Comparison of ENCODE assay signal across 8 cellular contexts in the genomic region with DNA sequence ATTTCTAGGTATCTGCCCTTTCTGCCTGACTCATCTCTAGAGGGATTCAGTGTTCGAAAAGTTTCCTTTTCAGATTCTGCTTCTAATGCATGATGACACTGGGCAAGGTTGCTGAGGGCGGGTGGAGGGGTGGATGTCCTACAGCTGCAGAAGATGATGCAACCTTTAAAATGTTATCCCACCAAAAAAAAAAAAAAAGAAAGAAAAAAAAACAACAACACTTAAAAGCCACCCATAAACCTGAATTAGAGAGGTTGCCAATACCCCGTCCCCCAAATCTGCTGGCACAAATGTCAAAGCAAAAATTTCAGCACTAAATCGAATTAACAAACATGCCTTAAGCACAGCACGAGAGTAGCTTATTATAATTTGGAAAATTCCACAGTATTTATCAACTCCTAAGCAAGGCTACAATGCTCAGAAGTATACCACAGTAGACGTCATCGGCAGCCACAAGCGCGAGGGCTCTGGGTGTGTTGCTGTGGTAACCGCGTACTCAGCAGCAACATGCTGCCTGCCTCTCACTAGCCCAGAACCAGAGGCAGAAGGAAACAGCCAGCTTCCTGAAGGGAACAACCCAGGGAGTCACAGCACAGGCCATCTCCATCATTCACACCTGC.
A peak's percentile ranks its signal among the peaks of the same experiment; 100 is the strongest.
DNase-seq lines count a peak whose midpoint lies in the region; ATAC-seq, FAIRE-seq and TF ChIP-seq lines count a peak whose summit lies in the region.

No MANE protein-coding gene starts in this region.

- no peak overlapping the region for H3K14ac ChIP-seq in H1 (ENCODE audit: insufficient read length)

- H3K36me3 ChIP-seq in H1 (ENCODE audit: control insufficient read depth in 2 of 4, insufficient read depth in 4 of 4, low read length in 3 of 4): no peaks in the 10 kb centered on the region
- H3K36me3 ChIP-seq in naive thymus-derived CD4-positive, alpha-beta T cell (ENCODE audit: control insufficient read depth in 2 of 3, insufficient read depth in 3 of 3, low read length in 3 of 3): peaks cover 0 to 14% (median 4%) of the 10 kb centered on the region in 3 experiments

- 0 out of 2 replicates have a peak overlapping the region, but pooled peaks have one; percentile 17 for H2BK12ac ChIP-seq in H1 (ENCODE audit: low read depth, low read length)

- H4K20me1 ChIP-seq in H1 (replicated peaks in 1 of 2; ENCODE audit: control insufficient read depth in 1 of 2, insufficient read depth in 2 of 2, low read length in 2 of 2): no peaks in the 10 kb centered on the region

- 67% methylated on average over 11 of the region's 11 CpGs; no CpG with 5 or more reads in 1 of the 2 experiments for WGBS in H1 (ENCODE audit: extremely low coverage in 1 of 2, insufficient coverage in 1 of 2, insufficient read length in 1 of 2, insufficient replicate concordance in 2 of 2, low coverage in 1 of 2, low lambda C conversion rate in 2 of 2, missing lambda C conversion rate in 1 of 2), 2 experiments

- POLR2A ChIA-PET in H1 (lab: Charles Lee; ENCODE audit: partially characterized antibody): no interaction called here
- POLR2A ChIA-PET in naive thymus-derived CD4-positive, alpha-beta T cell (lab: Charles Lee): interaction anchor here (0.6 to 1.4 kb wide), 3 partner anchors 21 to 113 kb away, joined by 3 read pairs; no protein-coding TSS in a partner anchor

- H3K18ac ChIP-seq in H1 (ENCODE audit: extremely low read depth, low read length): no peak overlapping the region

- H3K4me2 ChIP-seq in H1 (ENCODE audit: insufficient read depth in 1 of 2, low read depth in 2 of 2, low read length in 2 of 2): no peak overlapping the region

- DNase-seq in DMS53 treated with DMSO at 0.1 percent for 48 hours (lab: John Stamatoyannopoulos, UW; ENCODE audit: unreplicated experiment) (peak; percentile 42), NB4 (ENCODE audit: low read depth) (peak; percentile 23), H1 (ENCODE audit: low read depth in 1 of 2, low spot score in 2 of 2) (no peak), HUDEP-2 (lab: John Stamatoyannopoulos, UW; ENCODE audit: unreplicated experiment in 76 of 76) (no peak)
- peak; percentile 46 to 54 for DNase-seq in activated CD8-positive, alpha-beta memory T cell treated with anti-CD3 and anti-CD28 coated beads for 4 hours (ENCODE audit: low read depth in 2 of 2)
- peak; percentile 24 to 88 (median 81) for DNase-seq in naive thymus-derived CD4-positive, alpha-beta T cell

- H3K27me3 ChIP-seq in H1 (replicated peaks in 1 of 4; ENCODE audit: control insufficient read depth in 3 of 4, extremely low read depth in 1 of 4, insufficient read depth in 3 of 4, low read length in 3 of 4): no peaks in the 10 kb centered on the region
- H3K27me3 ChIP-seq in naive thymus-derived CD4-positive, alpha-beta T cell (ENCODE audit: control insufficient read depth in 2 of 2, insufficient read depth in 2 of 2, low read length in 2 of 2): no peaks in the 10 kb centered on the region

- H3K9me3 ChIP-seq in H1 (ENCODE audit: insufficient read depth in 2 of 2, low read depth in 1 of 2, low read length in 1 of 2): no peaks in the 10 kb centered on the region
- no peaks in the 10 kb centered on the region for H3K9me3 ChIP-seq in naive thymus-derived CD4-positive, alpha-beta T cell (ENCODE audit: control insufficient read depth in 2 of 3, low read length in 3 of 3)

- FAIRE-seq in H1 (lab: Jason Lieb, UNC): no peak

- no peaks in the 10 kb centered on the region for H3K27me3 Mint-ChIP-seq in naive thymus-derived CD4-positive, alpha-beta T cell
- no peaks in the 10 kb centered on the region for H3K27me3 Mint-ChIP-seq in stimulated activated memory B cell treated with anti-CD40 and anti-IgM and Interleukin-4, amounts not matched to agents 10 μg/mL and 1 μg/mL and 100 μg/mL, for 72 hours

- ATAC-seq in GM21786 (IDR thresholded peaks at IDR 0.05; ENCODE audit: unreplicated experiment): peak; percentile 70
- ATAC-seq in naive thymus-derived CD4-positive, alpha-beta T cell: peak; percentile 97
- peak; percentile 84 for ATAC-seq in stimulated activated memory B cell treated with anti-CD40 and anti-IgM and Interleukin-4, amounts not matched to agents 10 μg/mL and 1 μg/mL and 100 μg/mL, for 72 hours

- intact Hi-C loops in naive thymus-derived CD4-positive, alpha-beta T cell (cut with micrococcal nuclease): loop anchor here (1.0 to 10.0 kb wide), 10 partner anchors 34 to 1258 kb away; a partner anchor contains a TSS

- TF ChIP-seq POLR2A in NB4 (IDR thresholded peaks at IDR 0.05; ENCODE audit: extremely low read depth, insufficient read length): no peak
- no peak for TF ChIP-seq POLR2A in H1 (IDR thresholded peaks at IDR 0.05; ENCODE audit: control extremely low read depth in 1 of 2, low read depth in 2 of 2, low read length in 2 of 2)

- H3K79me2 ChIP-seq in H1 (ENCODE audit: control insufficient read depth in 1 of 2, insufficient read depth in 2 of 2, low read length in 2 of 2): no peaks in the 10 kb centered on the region

- no peak overlapping the region for H2AK5ac ChIP-seq in H1 (ENCODE audit: low read depth, low read length)

- H2BK15ac ChIP-seq in H1 (ENCODE audit: low read length): no peak overlapping the region

- no peak overlapping the region for H3K9ac ChIP-seq in H1 (replicated peaks in 1 of 4; ENCODE audit: extremely low read depth in 1 of 4, low read depth in 3 of 4, low read length in 3 of 4)

- no peak overlapping the region for H2BK20ac ChIP-seq in H1 (ENCODE audit: low read length)

- H3K36me3 Mint-ChIP-seq in naive thymus-derived CD4-positive, alpha-beta T cell: peaks cover 5 to 41% (median 18%) of the 10 kb centered on the region in 5 donors
- peaks cover 55% of the 10 kb centered on the region for H3K36me3 Mint-ChIP-seq in stimulated activated memory B cell treated with anti-CD40 and anti-IgM and Interleukin-4, amounts not matched to agents 10 μg/mL and 1 μg/mL and 100 μg/mL, for 72 hours

- H2BK120ac ChIP-seq in H1 (replicated peaks; ENCODE audit: low read depth, low read length): no peak overlapping the region

- H3K4me3 ChIP-seq in NB4 (ENCODE audit: low read depth, low read length) (no peak overlapping the region), H1 (ENCODE audit: extremely low read depth in 1 of 4, insufficient read depth in 2 of 4, low read depth in 3 of 4, low read length in 4 of 4) (no peak overlapping the region)
- H3K4me3 ChIP-seq in naive thymus-derived CD4-positive, alpha-beta T cell (ENCODE audit: low read length): no peak overlapping the region

- H3K9me3 Mint-ChIP-seq in naive thymus-derived CD4-positive, alpha-beta T cell: peaks cover 0 to 3% (median 0%) of the 10 kb centered on the region in 11 donors
- H3K9me3 Mint-ChIP-seq in stimulated activated memory B cell treated with anti-CD40 and anti-IgM and Interleukin-4, amounts not matched to agents 10 μg/mL and 1 μg/mL and 100 μg/mL, for 72 hours: no peaks in the 10 kb centered on the region

- peaks cover 43 to 88% (median 82%) of the 10 kb centered on the region in 7 donors for H3K4me1 Mint-ChIP-seq in naive thymus-derived CD4-positive, alpha-beta T cell
- H3K4me1 Mint-ChIP-seq in stimulated activated memory B cell treated with anti-CD40 and anti-IgM and Interleukin-4, amounts not matched to agents 10 μg/mL and 1 μg/mL and 100 μg/mL, for 72 hours: peaks cover 60% of the 10 kb centered on the region

- no peak overlapping the region for H3K27ac ChIP-seq in H1 (ENCODE audit: low read depth, low read length)
- H3K27ac ChIP-seq in naive thymus-derived CD4-positive, alpha-beta T cell (ENCODE audit: low read depth, low read length): peak overlapping the region; percentile 81

- H4K8ac ChIP-seq in H1 (ENCODE audit: extremely low read depth, insufficient read depth, low read length): no peak overlapping the region

- no peak overlapping the region for H4K5ac ChIP-seq in H1 (ENCODE audit: insufficient read length, low read depth, low read length)

- H3K4me1 ChIP-seq in H1 (replicated peaks in 1 of 4; ENCODE audit: control insufficient read depth in 3 of 4, insufficient read depth in 4 of 4, low read length in 3 of 4): peaks cover 0 to 2% (median 0%) of the 10 kb centered on the region in 4 experiments; a peak in 2 of 7 replicates
- peaks cover 30 to 37% of the 10 kb centered on the region in 2 donors for H3K4me1 ChIP-seq in naive thymus-derived CD4-positive, alpha-beta T cell (ENCODE audit: control insufficient read depth in 2 of 2, insufficient read depth in 2 of 2, low read length in 2 of 2)

- H3K4me3 Mint-ChIP-seq in naive thymus-derived CD4-positive, alpha-beta T cell: peak overlapping the region in 9 of 10 donors; percentile 4 to 85 (median 67)
- no peak overlapping the region for H3K4me3 Mint-ChIP-seq in stimulated activated memory B cell treated with anti-CD40 and anti-IgM and Interleukin-4, amounts not matched to agents 10 μg/mL and 1 μg/mL and 100 μg/mL, for 72 hours

- no peak overlapping the region for H4K91ac ChIP-seq in H1 (replicated peaks; ENCODE audit: insufficient read length, low read length)

- no peaks in the 10 kb centered on the region for H3K23me2 ChIP-seq in H1 (ENCODE audit: low read depth, low read length)

- no peak overlapping the region for H3K56ac ChIP-seq in H1 (replicated peaks; ENCODE audit: insufficient read length, low read depth, low read length)

- CTCF ChIA-PET in H1 (lab: Charles Lee; ENCODE audit: partially characterized antibody): interaction anchor here (0.7 to 1.4 kb wide), 2 partner anchors 17 to 300 kb away, joined by 3 to 4 read pairs; no protein-coding TSS in a partner anchor
- CTCF ChIA-PET in naive thymus-derived CD4-positive, alpha-beta T cell (lab: Charles Lee): no interaction called here

- H2BK5ac ChIP-seq in H1 (ENCODE audit: low read depth, low read length): no peak overlapping the region

- TF ChIP-seq EP300 in H1 (IDR thresholded peaks at IDR 0.05; ENCODE audit: borderline replicate concordance in 1 of 2, low read depth in 2 of 2, low read length in 2 of 2): no peak

- H3K23ac ChIP-seq in H1 (ENCODE audit: insufficient read length): no peak overlapping the region

- H3K4ac ChIP-seq in H1 (replicated peaks; ENCODE audit: insufficient read length, low read depth, low read length): no peak overlapping the region

- H3K79me1 ChIP-seq in H1 (ENCODE audit: low read depth, low read length): no peaks in the 10 kb centered on the region

- peak overlapping the region; percentile 85 to 100 (median 98) for H3K27ac Mint-ChIP-seq in naive thymus-derived CD4-positive, alpha-beta T cell
- peak overlapping the region; percentile 65 for H3K27ac Mint-ChIP-seq in stimulated activated memory B cell treated with anti-CD40 and anti-IgM and Interleukin-4, amounts not matched to agents 10 μg/mL and 1 μg/mL and 100 μg/mL, for 72 hours

- H2AFZ ChIP-seq in H1 (ENCODE audit: low read length): no peak overlapping the region

- TF ChIP-seq RAD21 in H1 (IDR thresholded peaks at IDR 0.05 in 1 of 2, conservative IDR thresholded peaks at IDR 0.05 in 1 of 2; ENCODE audit: low read depth in 2 of 2, low read length in 2 of 2): no peak

- no peak for TF ChIP-seq CTCF in NB4 (IDR thresholded peaks at IDR 0.05; ENCODE audit: low read depth, low read length)
- TF ChIP-seq CTCF in H1 (IDR thresholded peaks at IDR 0.05; ENCODE audit: control extremely low read depth in 1 of 3, insufficient read depth in 1 of 3, low read depth in 1 of 3, low read length in 3 of 3): no peak

TF ChIP-seq in H1, 55 proteins besides CTCF, POLR2A, EP300 and RAD21 (continues in another document):
- TF ChIP-seq BRCA1 (IDR thresholded peaks at IDR 0.05; ENCODE audit: low read depth, low read length): no peak
- TF ChIP-seq RFX5 (IDR thresholded peaks at IDR 0.05; ENCODE audit: borderline replicate concordance, low read depth, low read length): no peak
- TF ChIP-seq PHF8 (conservative IDR thresholded peaks at IDR 0.05; ENCODE audit: low read depth, low read length): no peak

Comparison
In these comparisons a context has a peak if more than half of its experiments do, and no peak if none do; other contexts are left out.
1. DNase-seq: peak in DMS53 treated with DMSO at 0.1 percent for 48 hours (single experiment), NB4 (single experiment), activated CD8-positive, alpha-beta memory T cell treated with anti-CD3 and anti-CD28 coated beads for 4 hours (2 of 2) and naive thymus-derived CD4-positive, alpha-beta T cell (9 of 9); none in H1 (0 of 2) and HUDEP-2 (0 of 76).
2. Peak in every context shown above with its lines, with median percentiles within 50 percentile points of each other: ATAC-seq.